ENCODE assay signal across 8 cellular contexts in the genomic region with DNA sequence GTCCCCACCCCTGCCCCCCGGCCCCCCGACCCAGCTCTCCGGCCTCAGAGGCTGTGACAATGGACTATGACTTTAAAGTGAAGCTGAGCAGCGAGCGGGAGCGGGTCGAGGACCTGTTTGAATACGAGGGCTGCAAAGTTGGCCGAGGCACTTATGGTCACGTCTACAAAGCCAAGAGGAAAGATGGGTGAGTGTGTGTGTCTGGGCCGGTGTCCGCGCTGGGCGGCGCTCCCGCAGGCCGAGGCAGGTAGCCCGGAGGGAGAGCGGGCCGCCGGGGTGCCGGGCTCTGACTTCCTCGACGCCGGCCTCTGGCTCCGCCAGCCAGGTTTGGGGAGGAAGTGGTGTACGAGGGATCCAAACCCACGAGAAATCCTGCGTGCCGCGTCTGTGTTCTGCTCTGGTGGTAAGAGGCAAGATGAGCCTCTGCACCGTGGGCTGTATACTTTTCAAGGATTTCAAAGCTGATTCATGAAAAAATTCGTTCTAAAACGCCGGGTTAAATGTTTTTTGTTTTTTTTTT. TPM values are rescaled to one million over a fixed set of nuclear protein-coding genes. Genes with fewer than 3 reads are reported as not detected.
DNase-seq lines count a peak whose midpoint lies in the region; ATAC-seq and TF ChIP-seq lines count a peak whose summit lies in the region.

No MANE protein-coding gene starts in this region.

- peak overlapping the region; percentile 96 for H3K4me3 ChIP-seq in HUES6 (ENCODE audit: low read depth, low read length)
- H3K4me3 ChIP-seq in hepatocyte, result peak overlapping the region; percentile 84
- peak overlapping the region; percentile 79 for H3K4me3 ChIP-seq in retinal pigment epithelial cell (ENCODE audit: low read length)

- H2AFZ ChIP-seq in hepatocyte, result peak overlapping the region; percentile 90

- H3K9me3 ChIP-seq in HUES6 (ENCODE audit: control insufficient read depth, insufficient read depth, low read depth, low read length) (no peaks in the 10 kb centered on the region), hepatocyte (ENCODE audit: low read depth) (no peaks in the 10 kb centered on the region)

- H4K20me1 ChIP-seq in hepatocyte (ENCODE audit: insufficient read depth, poor library complexity, severe bottlenecking), result peaks cover 36% of the 10 kb centered on the region

- ATAC-seq in GM21515 (IDR thresholded peaks at IDR 0.05; ENCODE audit: unreplicated experiment), result peak; percentile 41

- DNase-seq in DMS79 (lab: John Stamatoyannopoulos, UW), result peak; percentile 49
- peak; percentile 42 for DNase-seq in T follicular helper cell (ENCODE audit: low read depth)
- peak in 47 of 58 donors; percentile 4 to 57 (median 32) for DNase-seq in anterior cingulate cortex (lab: John Stamatoyannopoulos, UW)
- DNase-seq in hepatocyte (ENCODE audit: low spot score), result peak; percentile 71
- DNase-seq in retinal pigment epithelial cell (ENCODE audit: low read depth), result peak; percentile 14
- DNase-seq in mesenteric fat pad (ENCODE audit: low spot score), result no peak

- H3K4me2 ChIP-seq in hepatocyte, result peak overlapping the region; percentile 84

- WGBS in hepatocyte (ENCODE audit: low lambda C conversion rate, missing lambda C conversion rate), result under 1% methylated on average over 34 of the region's 35 CpGs

- H3K9ac ChIP-seq in HUES6 (ENCODE audit: low read length), result peak overlapping the region; percentile 98

- TF ChIP-seq CTCF in hepatocyte (IDR thresholded peaks at IDR 0.05; ENCODE audit: poor library complexity), result peak; percentile 11
- TF ChIP-seq CTCF in retinal pigment epithelial cell (conservative IDR thresholded peaks at IDR 0.05; ENCODE audit: low read depth, low read length), result peak; percentile 10

- H3K27me3 ChIP-seq in HUES6 (ENCODE audit: control insufficient read depth, insufficient read depth, low read length) (0 out of 2 replicates have a peak, but pooled peaks cover 3% of the 10 kb centered on the region), hepatocyte (no peaks in the 10 kb centered on the region)

- H3K9me2 ChIP-seq in hepatocyte (replicated peaks; ENCODE audit: insufficient read depth), result no peaks in the 10 kb centered on the region

- H3K4me1 ChIP-seq in HUES6 (ENCODE audit: control insufficient read depth, insufficient read depth, low read length) (peaks cover 6% of the 10 kb centered on the region), hepatocyte (ENCODE audit: insufficient read depth) (peaks cover 18% of the 10 kb centered on the region)

- peaks cover 49% of the 10 kb centered on the region for H3K79me2 ChIP-seq in hepatocyte

- H3K36me3 ChIP-seq in HUES6 (ENCODE audit: control insufficient read depth, insufficient read depth, low read length) (no peaks in the 10 kb centered on the region), hepatocyte (replicated peaks; ENCODE audit: insufficient read depth, low read depth) (no peaks in the 10 kb centered on the region)

- H3K27ac ChIP-seq in HUES6 (ENCODE audit: low read depth, low read length) (no peak overlapping the region), hepatocyte (peak overlapping the region; percentile 96)

RNA-seq across cellular contexts. Expression of gene CDK8, which starts 0.7 kb away (rescaled TPM):
- total RNA-seq in hepatocyte (22.4 and 27.0 TPM in 2 replicates), mesenteric fat pad (12.5 TPM)
- polyA plus RNA-seq in hepatocyte, result 9.6 and 16.1 TPM in 2 replicates

RNA-seq across cellular contexts. Expression of gene RNF6, which starts 32.5 kb away (rescaled TPM):
- total RNA-seq in hepatocyte (34.0 and 37.2 TPM in 2 replicates), mesenteric fat pad (37.4 TPM)
- 30.9 and 31.9 TPM in 2 replicates for polyA plus RNA-seq in hepatocyte
